2 cellular contexts compared by ENCODE assay signal in the genomic region with DNA sequence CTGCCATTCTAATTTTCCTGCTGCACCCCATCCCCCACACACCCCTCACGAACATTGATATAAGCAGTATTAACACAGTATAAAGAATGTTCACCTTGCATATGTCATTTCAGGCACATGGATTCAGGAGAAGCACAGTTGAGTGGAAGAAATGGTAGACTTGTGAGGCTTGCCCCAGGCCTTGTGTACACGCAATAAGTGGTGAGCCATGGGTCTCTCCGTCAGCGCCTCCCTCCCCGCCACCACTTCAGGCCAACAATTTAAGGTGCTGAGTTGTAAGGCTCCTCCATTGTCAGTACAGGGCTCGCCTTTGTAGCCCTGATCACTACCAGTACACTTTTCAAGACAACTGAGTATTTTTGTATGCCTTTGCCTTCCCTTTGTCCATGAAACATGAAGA.
TF ChIP-seq lines count a peak whose summit lies in the region.

No MANE protein-coding gene starts in this region.

TF ChIP-seq in K562, 482 proteins besides CTCF, POLR2A, EP300 and RAD21:
- TF ChIP-seq ZNF24 (IDR thresholded peaks at IDR 0.05) (no peak), TSC22D4 (tag; IDR thresholded peaks at IDR 0.05) (no peak), CEBPG (CRISPR knock-in tag; IDR thresholded peaks at IDR 0.05) (no peak), CEBPG (tag; conservative IDR thresholded peaks at IDR 0.05 in 1 of 2, IDR thresholded peaks at IDR 0.05 in 1 of 2) (no peak), FOSL1 (tag; conservative IDR thresholded peaks at IDR 0.05) (0 out of 2 replicates have a peak, but pooled peaks have one; percentile 8), GABPB1 (CRISPR knock-in tag; IDR thresholded peaks at IDR 0.05) (no peak), NFE2 (IDR thresholded peaks at IDR 0.05; ENCODE audit: low read depth) (no peak), HNRNPL (IDR thresholded peaks at IDR 0.05; ENCODE audit: low read depth, low read length) (no peak), MCM3 (IDR thresholded peaks at IDR 0.05) (no peak)
- TF ChIP-seq, protein P1, sequence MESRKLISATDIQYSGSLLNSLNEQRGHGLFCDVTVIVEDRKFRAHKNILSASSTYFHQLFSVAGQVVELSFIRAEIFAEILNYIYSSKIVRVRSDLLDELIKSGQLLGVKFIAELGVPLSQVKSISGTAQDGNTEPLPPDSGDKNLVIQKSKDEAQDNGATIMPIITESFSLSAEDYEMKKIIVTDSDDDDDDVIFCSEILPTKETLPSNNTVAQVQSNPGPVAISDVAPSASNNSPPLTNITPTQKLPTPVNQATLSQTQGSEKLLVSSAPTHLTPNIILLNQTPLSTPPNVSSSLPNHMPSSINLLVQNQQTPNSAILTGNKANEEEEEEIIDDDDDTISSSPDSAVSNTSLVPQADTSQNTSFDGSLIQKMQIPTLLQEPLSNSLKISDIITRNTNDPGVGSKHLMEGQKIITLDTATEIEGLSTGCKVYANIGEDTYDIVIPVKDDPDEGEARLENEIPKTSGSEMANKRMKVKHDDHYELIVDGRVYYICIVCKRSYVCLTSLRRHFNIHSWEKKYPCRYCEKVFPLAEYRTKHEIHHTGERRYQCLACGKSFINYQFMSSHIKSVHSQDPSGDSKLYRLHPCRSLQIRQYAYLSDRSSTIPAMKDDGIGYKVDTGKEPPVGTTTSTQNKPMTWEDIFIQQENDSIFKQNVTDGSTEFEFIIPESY (CRISPR knock-in tag; IDR thresholded peaks at IDR 0.05): 0 out of 2 replicates have a peak, but pooled peaks have one; percentile 15
- TF ChIP-seq, protein P2, sequence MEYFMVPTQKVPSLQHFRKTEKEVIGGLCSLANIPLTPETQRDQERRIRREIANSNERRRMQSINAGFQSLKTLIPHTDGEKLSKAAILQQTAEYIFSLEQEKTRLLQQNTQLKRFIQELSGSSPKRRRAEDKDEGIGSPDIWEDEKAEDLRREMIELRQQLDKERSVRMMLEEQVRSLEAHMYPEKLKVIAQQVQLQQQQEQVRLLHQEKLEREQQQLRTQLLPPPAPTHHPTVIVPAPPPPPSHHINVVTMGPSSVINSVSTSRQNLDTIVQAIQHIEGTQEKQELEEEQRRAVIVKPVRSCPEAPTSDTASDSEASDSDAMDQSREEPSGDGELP (CRISPR knock-in tag; IDR thresholded peaks at IDR 0.05; ENCODE audit: borderline replicate concordance): no peak

TF ChIP-seq in GM12891, 5 proteins besides CTCF, POLR2A, EP300 and RAD21:
- TF ChIP-seq POLR2AphosphoS5 (IDR thresholded peaks at IDR 0.05; ENCODE audit: low read depth, low read length): no peak
- TF ChIP-seq SPI1 (IDR thresholded peaks at IDR 0.05; ENCODE audit: low read depth, low read length): no peak
- TF ChIP-seq PAX5 (IDR thresholded peaks at IDR 0.05; ENCODE audit: insufficient read depth, low read length, severe bottlenecking): no peak
- no peak for TF ChIP-seq TAF1 (IDR thresholded peaks at IDR 0.05; ENCODE audit: low read depth, low read length)
- TF ChIP-seq POU2F2 (IDR thresholded peaks at IDR 0.05; ENCODE audit: low read depth, low read length): no peak
